In the genomic region with DNA sequence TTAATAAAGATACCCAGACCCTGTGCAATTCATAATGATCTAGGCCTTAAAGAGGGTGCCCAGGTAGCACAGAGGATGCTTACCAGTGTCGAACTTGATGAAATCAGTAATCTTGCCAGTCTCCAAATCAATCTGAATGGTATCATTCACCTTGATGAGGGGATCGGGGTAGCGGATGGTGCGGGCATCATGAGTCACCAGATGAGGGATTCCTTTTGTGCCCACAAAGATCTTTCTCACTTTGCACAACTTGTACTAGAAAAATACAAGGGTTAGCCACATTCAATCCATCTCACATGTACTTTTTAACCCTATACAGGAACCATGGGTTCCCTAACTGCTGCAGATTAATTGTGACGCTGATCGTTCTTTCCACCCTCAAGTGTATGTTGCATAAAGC, we compare ENCODE assay signal across 14 cellular contexts. TPM values are rescaled to one million over a fixed set of nuclear protein-coding genes. Genes with fewer than 3 reads are reported as not detected.
DNase-seq lines count a peak whose midpoint lies in the region; ATAC-seq and TF ChIP-seq lines count a peak whose summit lies in the region.
"Had no signal": no experiment of that assay in that cellular context is flagged by ENCODE, and none has a peak within 500 bp of the region (broad histone marks: within the 10 kb centered on the region; RNA-seq: fewer than 3 reads in every experiment).

No MANE protein-coding gene starts in this region.

- peak overlapping the region; percentile 78 for H3K4me2 ChIP-seq in Karpas-422 (ENCODE audit: low read depth, low read length, poor library complexity, severe bottlenecking)

- H3K9me2 ChIP-seq in Karpas-422 (replicated peaks; ENCODE audit: insufficient read depth, low read length) = no peaks in the 10 kb centered on the region

- H3K79me2 ChIP-seq in Karpas-422 (ENCODE audit: low read length) = peaks cover 28% of the 10 kb centered on the region

- H3K36me3 ChIP-seq in Karpas-422 (ENCODE audit: insufficient read depth, low read length) (peaks cover 66% of the 10 kb centered on the region), muscle layer of colon (ENCODE audit: insufficient read depth, low read length) (peaks cover 61% of the 10 kb centered on the region)
- H3K36me3 ChIP-seq: uterus had no signal

- H3K4me3 Mint-ChIP-seq in Calu3 (ENCODE audit: low read depth, unreplicated experiment) = peak overlapping the region; percentile 83
- H3K4me3 Mint-ChIP-seq in activated naive CD4-positive, alpha-beta T cell treated with anti-CD3 and anti-CD28 coated beads, Interleukin-2, amount 10 ng/mL, durations not matched to agents 7 days and 5 days = peak overlapping the region; percentile 84

- H3K9me3 Mint-ChIP-seq in Calu3 (ENCODE audit: low read depth, unreplicated experiment) = no peaks in the 10 kb centered on the region
- no peaks in the 10 kb centered on the region for H3K9me3 Mint-ChIP-seq in activated naive CD4-positive, alpha-beta T cell treated with anti-CD3 and anti-CD28 coated beads, Interleukin-2, amount 10 ng/mL, durations not matched to agents 7 days and 5 days

- DNase-seq in Calu3 = no peak
- DNase-seq in Karpas-422 = no peak
- no peak for DNase-seq in activated naive CD4-positive, alpha-beta T cell treated with anti-CD3 and anti-CD28 coated beads, Interleukin-2, amount 10 ng/mL, durations not matched to agents 7 days and 5 days
- no peak for DNase-seq in T-helper 9 cell
- DNase-seq in cerebellum (ENCODE audit: low spot score) = no peak
- DNase-seq in omental fat pad (ENCODE audit: low spot score) = no peak
- DNase-seq: amniotic stem cell, erythroblast, NCI-H1092, NCI-H748 treated with DMSO at 0.1 percent for 48 hours, pancreas, uterus had no signal

- no peak overlapping the region for H3K27ac ChIP-seq in Karpas-422 (ENCODE audit: low read length)
- H3K27ac ChIP-seq in muscle layer of colon (ENCODE audit: low read depth, low read length) = no peak overlapping the region
- H3K27ac ChIP-seq: pancreas, uterus had no signal

- no TSS peak for BruUV-seq in Calu3 (replicated peaks; lab: Mats Ljungman, UMichigan)

- H3K36me3 Mint-ChIP-seq in Calu3 (ENCODE audit: insufficient read depth, unreplicated experiment) = peaks cover 85% of the 10 kb centered on the region
- H3K36me3 Mint-ChIP-seq in activated naive CD4-positive, alpha-beta T cell treated with anti-CD3 and anti-CD28 coated beads, Interleukin-2, amount 10 ng/mL, durations not matched to agents 7 days and 5 days = peaks cover 49% of the 10 kb centered on the region

- peaks cover 5% of the 10 kb centered on the region for H3K27me3 Mint-ChIP-seq in Calu3 (ENCODE audit: unreplicated experiment)
- peaks cover 4% of the 10 kb centered on the region for H3K27me3 Mint-ChIP-seq in activated naive CD4-positive, alpha-beta T cell treated with anti-CD3 and anti-CD28 coated beads, Interleukin-2, amount 10 ng/mL, durations not matched to agents 7 days and 5 days

- intact Hi-C loops in Calu3 (cut with micrococcal nuclease; ENCODE audit: unreplicated experiment) = no loop called here

- no peak for TF ChIP-seq CTCF in Calu3 (IDR thresholded peaks at IDR 0.05; ENCODE audit: unreplicated experiment)
- no peak for TF ChIP-seq CTCF in omental fat pad (IDR thresholded peaks at IDR 0.05)

- peaks cover 41% of the 10 kb centered on the region for H4K20me1 ChIP-seq in Karpas-422 (ENCODE audit: insufficient read depth, low read depth, low read length)

- H3K9me3 ChIP-seq in Karpas-422 (ENCODE audit: low read length) = no peaks in the 10 kb centered on the region
- no peaks in the 10 kb centered on the region for H3K9me3 ChIP-seq in muscle layer of colon (ENCODE audit: low read length)
- H3K9me3 ChIP-seq: pancreas, uterus had no signal

- H2AFZ ChIP-seq in Karpas-422 (ENCODE audit: low read length) = no peak overlapping the region

- ATAC-seq in omental fat pad (ENCODE audit: low FRiP score) = no peak
- ATAC-seq in HG03342 (IDR thresholded peaks at IDR 0.05; ENCODE audit: unreplicated experiment) = no peak
- ATAC-seq: pancreas had no signal

- CTCF ChIA-PET in Calu3 (lab: Charles Lee) = no interaction called here
- CTCF ChIA-PET in activated naive CD4-positive, alpha-beta T cell treated with anti-CD3 and anti-CD28 coated beads, Interleukin-2, amount 10 ng/mL, durations not matched to agents 7 days and 5 days (lab: Charles Lee) = no interaction called here

- H3K4me3 ChIP-seq in Karpas-422 (ENCODE audit: low read length) (no peak overlapping the region), muscle layer of colon (ENCODE audit: low read depth in 1 of 2, low read length in 2 of 2) (no peak overlapping the region)
- H3K4me3 ChIP-seq: uterus had no signal

- H3K4me1 ChIP-seq in Karpas-422 (ENCODE audit: low read length) = peaks cover 21% of the 10 kb centered on the region
- peaks cover 26% of the 10 kb centered on the region for H3K4me1 ChIP-seq in muscle layer of colon (ENCODE audit: insufficient read depth, low read length)
- H3K4me1 ChIP-seq: uterus had no signal

- H3K27ac Mint-ChIP-seq in Calu3 (ENCODE audit: unreplicated experiment) = peak overlapping the region; percentile 73
- H3K27ac Mint-ChIP-seq in activated naive CD4-positive, alpha-beta T cell treated with anti-CD3 and anti-CD28 coated beads, Interleukin-2, amount 10 ng/mL, durations not matched to agents 7 days and 5 days = no peak overlapping the region

- H3K9ac ChIP-seq in Karpas-422 (ENCODE audit: low read length) = no peak overlapping the region
- H3K9ac ChIP-seq in muscle layer of colon (ENCODE audit: low read length) = peak overlapping the region; percentile 36

- H3K4me1 Mint-ChIP-seq in Calu3 (ENCODE audit: low read depth, unreplicated experiment) = peaks cover 27% of the 10 kb centered on the region
- peaks cover 60% of the 10 kb centered on the region for H3K4me1 Mint-ChIP-seq in activated naive CD4-positive, alpha-beta T cell treated with anti-CD3 and anti-CD28 coated beads, Interleukin-2, amount 10 ng/mL, durations not matched to agents 7 days and 5 days

- no peaks in the 10 kb centered on the region for H3K27me3 ChIP-seq in Karpas-422 (ENCODE audit: low read length)
- H3K27me3 ChIP-seq in muscle layer of colon (ENCODE audit: control insufficient read depth in 1 of 2, insufficient read depth in 2 of 2, low read length in 2 of 2) = no peaks in the 10 kb centered on the region
- H3K27me3 ChIP-seq: pancreas, uterus had no signal

RNA-seq across cellular contexts. Expression of gene RPS4X, which starts 3.3 kb away (rescaled TPM):
- total RNA-seq in Calu3 (2022) (621 and 665 TPM in 2 replicates), cerebellum (665 TPM), omental fat pad (1,000 to 10,000 TPM in 2 of 4 donors, 100 to 1,000 TPM in 2; 603 to 1,148 (median 884) TPM)
- total RNA-seq in Karpas-422 (2014; rRNA removed; shearing (Covaris generic); ENCODE audit: low replicate concordance) = 1,619 and 1,990 TPM in 2 replicates

RNA-seq across cellular contexts. Expression of gene CITED1, which starts 32.0 kb away (rescaled TPM):
- 0.78 TPM in 1 of 2 replicates, not detected in the other for total RNA-seq in Calu3 (2022)
- 0.26 TPM in 1 of 2 replicates, not detected in the other for total RNA-seq in Karpas-422 (2014; rRNA removed; shearing (Covaris generic); ENCODE audit: low replicate concordance)
- 3.9 TPM for total RNA-seq in cerebellum
- total RNA-seq in omental fat pad = 1 to 10 TPM in 2 of 4 donors, under 1 TPM in 1, not detected in 1; 0.60 to 5.0 (median 4.7) TPM

RNA-seq across cellular contexts. Expression of gene ERCC6L, which starts 34.9 kb away (rescaled TPM):
- total RNA-seq in Calu3 (2022) (11.0 and 11.3 TPM in 2 replicates), cerebellum (1.7 TPM), omental fat pad (under 1 TPM in 3 of 4 donors, not detected in 1; 0.12 to 0.19 (median 0.13) TPM)
- total RNA-seq in Karpas-422 (2014; rRNA removed; shearing (Covaris generic); ENCODE audit: low replicate concordance) = 3.0 and 5.9 TPM in 2 replicates
